ENCODE assay signal across 3 cellular contexts in the genomic region with DNA sequence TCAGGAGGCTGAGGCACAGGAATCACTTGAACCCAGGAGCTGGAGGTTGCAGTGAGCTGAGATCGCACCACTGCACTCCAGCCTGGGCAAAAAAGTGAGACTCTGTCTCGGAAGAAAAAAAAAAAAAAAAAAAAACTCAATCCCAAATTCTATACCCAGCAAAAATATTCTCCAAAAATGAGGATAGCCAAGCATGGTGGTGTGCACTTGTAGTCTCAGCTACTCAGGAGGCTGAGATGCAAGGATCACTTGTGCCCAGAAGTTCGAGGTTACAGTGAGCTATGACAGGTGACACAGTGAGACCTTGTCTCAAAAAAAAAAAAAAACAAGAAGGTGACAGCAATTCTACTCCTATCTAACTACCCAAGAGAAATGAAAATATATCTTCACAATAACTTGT.
A peak's percentile ranks its signal among the peaks of the same experiment; 100 is the strongest.
TF ChIP-seq lines count a peak whose summit lies in the region.

No MANE protein-coding gene starts in this region.

TF ChIP-seq in HEK293, 187 proteins besides CTCF, POLR2A, EP300 and RAD21:
- no peak for TF ChIP-seq TRIM28 (IDR thresholded peaks at IDR 0.05; ENCODE audit: borderline replicate concordance, low read length)
- no peak for TF ChIP-seq ZNF292 (tag by site-specific recombination; IDR thresholded peaks at IDR 0.05; ENCODE audit: borderline replicate concordance, low read depth)
- no peak for TF ChIP-seq KLF10 (tag by site-specific recombination; IDR thresholded peaks at IDR 0.05)
- TF ChIP-seq ZNF843 (tag by site-specific recombination; IDR thresholded peaks at IDR 0.05) = no peak
- no peak for TF ChIP-seq ZNF138 (tag by site-specific recombination; IDR thresholded peaks at IDR 0.05; ENCODE audit: borderline replicate concordance)
- no peak for TF ChIP-seq ZNF391 (tag by site-specific recombination; IDR thresholded peaks at IDR 0.05; ENCODE audit: borderline replicate concordance, low read depth)
- no peak for TF ChIP-seq ZBTB20 (tag by site-specific recombination; IDR thresholded peaks at IDR 0.05)
- no peak for TF ChIP-seq ZNF404 (tag by site-specific recombination; IDR thresholded peaks at IDR 0.05)
- TF ChIP-seq ZXDB (tag by site-specific recombination; IDR thresholded peaks at IDR 0.05) = no peak
- peak; percentile 78; the same call in 1 of the 2 replicates for TF ChIP-seq ZNF140 (tag by site-specific recombination; IDR thresholded peaks at IDR 0.05)
- TF ChIP-seq FEZF1 (tag by site-specific recombination; IDR thresholded peaks at IDR 0.05) = no peak
- TF ChIP-seq MEIS1 (CRISPR knock-in tag; IDR thresholded peaks at IDR 0.05; ENCODE audit: borderline replicate concordance) = no peak
- TF ChIP-seq, protein P1, sequence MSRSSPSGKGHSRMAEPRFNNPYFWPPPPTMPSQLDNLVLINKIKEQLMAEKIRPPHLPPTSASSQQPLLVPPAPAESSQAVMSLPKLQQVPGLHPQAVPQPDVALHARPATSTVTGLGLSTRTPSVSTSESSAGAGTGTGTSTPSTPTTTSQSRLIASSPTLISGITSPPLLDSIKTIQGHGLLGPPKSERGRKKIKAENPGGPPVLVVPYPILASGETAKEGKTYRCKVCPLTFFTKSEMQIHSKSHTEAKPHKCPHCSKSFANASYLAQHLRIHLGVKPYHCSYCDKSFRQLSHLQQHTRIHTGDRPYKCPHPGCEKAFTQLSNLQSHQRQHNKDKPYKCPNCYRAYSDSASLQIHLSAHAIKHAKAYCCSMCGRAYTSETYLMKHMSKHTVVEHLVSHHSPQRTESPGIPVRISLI (tag by site-specific recombination; IDR thresholded peaks at IDR 0.05) = peak; percentile 71

TF ChIP-seq in HEK293T, 16 proteins besides CTCF, POLR2A, EP300 and RAD21:
- TF ChIP-seq ELF4 (IDR thresholded peaks at IDR 0.05) (no peak), ZNF384 (IDR thresholded peaks at IDR 0.05) (peak; percentile 63; the same call in 1 of the 2 replicates)

TF ChIP-seq in K562, 482 proteins besides CTCF, POLR2A, EP300 and RAD21:
- no peak for TF ChIP-seq NFATC3 (IDR thresholded peaks at IDR 0.05)
- no peak for TF ChIP-seq ZBTB1 (CRISPR knock-in tag; IDR thresholded peaks at IDR 0.05; ENCODE audit: borderline replicate concordance, low read depth)
- TF ChIP-seq CBX2 (IDR thresholded peaks at IDR 0.05; ENCODE audit: insufficient read depth, low read length, poor library complexity, severe bottlenecking) = no peak
- TF ChIP-seq ZFP1 (CRISPR knock-in tag; IDR thresholded peaks at IDR 0.05) = 0 out of 2 replicates have a peak, but pooled peaks have one; percentile 10
